9 cellular contexts compared by ENCODE assay signal in genomic region chr10:128211064-128211504, GRCh38.
DNase-seq lines count a peak whose midpoint lies in the region; ATAC-seq and TF ChIP-seq lines count a peak whose summit lies in the region.
"Had no signal": no experiment of that assay in that cellular context is flagged by ENCODE, and none has a peak within 500 bp of the region (broad histone marks: within the 10 kb centered on the region; RNA-seq: fewer than 3 reads in every experiment).

No MANE protein-coding gene starts in this region.

- intact Hi-C loops in left ventricle myocardium superior (cut with micrococcal nuclease) = no loop called here

- DNase-seq in right atrium auricular region (ENCODE audit: low spot score) = no peak
- DNase-seq in left ventricle myocardium superior = no peak
- DNase-seq: SJCRH30 had no signal

- 43 to 81% methylated on average over 13 to 20 of the region's 25 CpGs for WGBS in mesodermal cell (ENCODE audit: insufficient coverage in 2 of 2), 2 experiments
- 50% methylated on average over 25 of the region's 25 CpGs for WGBS in urinary bladder

- H3K36me3 ChIP-seq in right atrium auricular region = no peaks in the 10 kb centered on the region
- H3K36me3 ChIP-seq in mesodermal cell (ENCODE audit: control insufficient read depth, insufficient read depth, low read length) = no peaks in the 10 kb centered on the region
- H3K36me3 ChIP-seq in urinary bladder (ENCODE audit: insufficient read depth) = no peaks in the 10 kb centered on the region
- H3K36me3 ChIP-seq: SJCRH30 had no signal

- H3K4me1 Mint-ChIP-seq in brain = peaks cover 17% of the 10 kb centered on the region

- H3K27me3 Mint-ChIP-seq in brain = peaks cover 34% of the 10 kb centered on the region

- H3K4me3 Mint-ChIP-seq in brain = peak overlapping the region in 4 of 5 experiments; percentile 79 to 85 (median 82)

- H3K4me3 ChIP-seq in right atrium auricular region = peak overlapping the region; percentile 54 to 71
- peak overlapping the region; percentile 58 for H3K4me3 ChIP-seq in mesodermal cell (ENCODE audit: extremely low read depth, insufficient read depth, low read length, poor library complexity, severe bottlenecking)
- peak overlapping the region; percentile 70 for H3K4me3 ChIP-seq in urinary bladder (ENCODE audit: low read depth, low read length)
- H3K4me3 ChIP-seq: SJCRH30 had no signal

- no peak overlapping the region for H3K27ac Mint-ChIP-seq in brain

- H3K9me3 ChIP-seq in right atrium auricular region (no peaks in the 10 kb centered on the region), mesodermal cell (ENCODE audit: control insufficient read depth, low read length) (no peaks in the 10 kb centered on the region)
- H3K9me3 ChIP-seq: SJCRH30 had no signal

- peaks cover 0 to 5% (median 0%) of the 10 kb centered on the region in 5 experiments for H3K9me3 Mint-ChIP-seq in brain

- ATAC-seq in left ventricle myocardium superior (no peak), esophagus mucosa (no peak), GM19397 (IDR thresholded peaks at IDR 0.05; ENCODE audit: unreplicated experiment) (no peak), HG02642 (IDR thresholded peaks at IDR 0.05; ENCODE audit: poor library complexity, unreplicated experiment) (no peak)

- TF ChIP-seq CTCF in right atrium auricular region (IDR thresholded peaks at IDR 0.05) (no peak), brain (conservative IDR thresholded peaks at IDR 0.05) (no peak)

- H3K27ac ChIP-seq in right atrium auricular region (peak overlapping the region in 1 of 2 donors; percentile 65), mesodermal cell (ENCODE audit: low read depth, low read length, severe bottlenecking) (no peak overlapping the region), urinary bladder (ENCODE audit: low read depth) (no peak overlapping the region)
- H3K27ac ChIP-seq: SJCRH30 had no signal

- no peaks in the 10 kb centered on the region for H3K27me3 ChIP-seq in right atrium auricular region
- H3K27me3 ChIP-seq: SJCRH30 had no signal

- H3K4me1 ChIP-seq in right atrium auricular region (peaks cover 0 to 13% of the 10 kb centered on the region in 2 donors), mesodermal cell (ENCODE audit: control insufficient read depth, insufficient read depth, low read length, poor library complexity, severe bottlenecking) (no peaks in the 10 kb centered on the region), urinary bladder (ENCODE audit: insufficient read depth) (no peaks in the 10 kb centered on the region)
- H3K4me1 ChIP-seq: SJCRH30 had no signal

- no peaks in the 10 kb centered on the region for H3K36me3 Mint-ChIP-seq in brain
